Comparison of ENCODE assay signal across 1 cellular context in genomic region chr1:60867782-60868181, GRCh38.
TF ChIP-seq lines count a peak whose summit lies in the region.

No MANE protein-coding gene starts in this region.

TF ChIP-seq in HepG2, 621 proteins besides CTCF, POLR2A, EP300 and RAD21 (continued from another document):
- TF ChIP-seq ZNF646 (CRISPR knock-in tag; IDR thresholded peaks at IDR 0.05) (no peak), ZSCAN29 (CRISPR knock-in tag; conservative IDR thresholded peaks at IDR 0.05) (no peak), ZBED4 (CRISPR knock-in tag; IDR thresholded peaks at IDR 0.05; ENCODE audit: borderline replicate concordance) (no peak), ZXDC (CRISPR knock-in tag; IDR thresholded peaks at IDR 0.05) (no peak)
